In genomic region chr15:77186518-77187095, GRCh38 we compare ENCODE assay signal across 8 cellular contexts.
DNase-seq lines count a peak whose midpoint lies in the region; ATAC-seq and TF ChIP-seq lines count a peak whose summit lies in the region.

No MANE protein-coding gene starts in this region.

- no peaks in the 10 kb centered on the region for H3K27me3 ChIP-seq in H9 (ENCODE audit: insufficient read depth, low read length)

- H3K23me2 ChIP-seq in H9 (ENCODE audit: insufficient read length, low read depth, low read length, poor library complexity, severe bottlenecking) = no peaks in the 10 kb centered on the region

- WGBS in H9 (ENCODE audit: extremely low coverage, insufficient read length, low lambda C conversion rate) = no CpG with 5 or more reads among the region's 4 CpGs

- H3K4me1 ChIP-seq in H9 (ENCODE audit: insufficient read depth, low read length) = no peaks in the 10 kb centered on the region

- H3K9ac ChIP-seq in H9 (ENCODE audit: extremely low read depth, insufficient read length, low read length) = no peak overlapping the region

- no peak overlapping the region for H2BK20ac ChIP-seq in H9 (ENCODE audit: low read depth, low read length, poor library complexity, severe bottlenecking)

- H3K4ac ChIP-seq in H9 (ENCODE audit: low read depth, low read length) = no peak overlapping the region

- no peaks in the 10 kb centered on the region for H4K20me1 ChIP-seq in H9 (ENCODE audit: control insufficient read depth, insufficient read depth, insufficient read length)

- H2AK5ac ChIP-seq in H9 (ENCODE audit: insufficient read length, low read length) = no peak overlapping the region

- H3K4me1 Mint-ChIP-seq in H9 = peaks cover 12% of the 10 kb centered on the region in 2 experiments
- H3K4me1 Mint-ChIP-seq in T-helper 17 cell = peaks cover 20% of the 10 kb centered on the region
- H3K4me1 Mint-ChIP-seq in activated T-helper 2 cell treated with anti-CD3 and anti-CD28 coated beads, Interferon-gamma antibody, Interleukin-2, Interleukin-4, amounts not matched to agents 10 μg/mL and 5 μg/mL and 100 μg/mL, durations not matched to agents 14 hours and 24 hours and 36 hours (ENCODE audit: low read depth) = peaks cover 60% of the 10 kb centered on the region

- no peak overlapping the region for H2AFZ ChIP-seq in H9 (ENCODE audit: low read length)

- H3K4me2 ChIP-seq in H9 (ENCODE audit: insufficient read depth, insufficient read length, low read length) = no peak overlapping the region

- no peaks in the 10 kb centered on the region for H3K79me1 ChIP-seq in H9 (ENCODE audit: insufficient read depth, low read depth, low read length, poor library complexity, severe bottlenecking)

- H3K14ac ChIP-seq in H9 (ENCODE audit: insufficient read depth, low read length) = no peak overlapping the region

- H3K18ac ChIP-seq in H9 (ENCODE audit: insufficient read length, low read depth, low read length) = no peak overlapping the region

- H3K23ac ChIP-seq in H9 (ENCODE audit: insufficient read length, low read depth, low read length) = no peak overlapping the region

- H3K4me3 ChIP-seq in AG10803 (ENCODE audit: low read length) = no peak overlapping the region
- H3K4me3 ChIP-seq in foreskin fibroblast (ENCODE audit: low read depth in 1 of 2, low read length in 2 of 2) = no peak overlapping the region

- H3K79me2 ChIP-seq in H9 (ENCODE audit: insufficient read depth, low read length) = no peaks in the 10 kb centered on the region

- no peak overlapping the region for H4K5ac ChIP-seq in H9 (ENCODE audit: insufficient read length, low read depth, low read length)

- intact Hi-C loops in activated T-helper 2 cell treated with anti-CD3 and anti-CD28 coated beads, Interferon-gamma antibody, Interleukin-2, Interleukin-4, amounts not matched to agents 10 μg/mL and 5 μg/mL and 100 μg/mL, durations not matched to agents 14 hours and 24 hours and 36 hours (cut with micrococcal nuclease) = loop anchor here (1.0 to 10.0 kb wide), 6 partner anchors 72 to 357 kb away; partner anchors contain the start of genes HMG20A and PEAK1

- no peak overlapping the region for H2BK12ac ChIP-seq in H9 (ENCODE audit: insufficient read length, low read depth, low read length)

- ATAC-seq in T-helper 17 cell (no peak), HG02885 (IDR thresholded peaks at IDR 0.05; ENCODE audit: poor library complexity, unreplicated experiment) (no peak)

- H2BK15ac ChIP-seq in H9 (ENCODE audit: low read depth, low read length) = no peak overlapping the region

- no peak overlapping the region for H3T11ph ChIP-seq in H9 (ENCODE audit: low read length)

- H2BK5ac ChIP-seq in H9 (ENCODE audit: insufficient read length, low read length) = no peak overlapping the region

- H3K27ac ChIP-seq in H9 (ENCODE audit: insufficient read length, low read depth, low read length) = no peak overlapping the region

- H3K36me3 Mint-ChIP-seq in H9 (ENCODE audit: insufficient read depth in 1 of 3, low read depth in 3 of 3) (no peaks in the 10 kb centered on the region), T-helper 17 cell (ENCODE audit: low read depth) (peaks cover 4% of the 10 kb centered on the region)
- H3K36me3 Mint-ChIP-seq in activated T-helper 2 cell treated with anti-CD3 and anti-CD28 coated beads, Interferon-gamma antibody, Interleukin-2, Interleukin-4, amounts not matched to agents 10 μg/mL and 5 μg/mL and 100 μg/mL, durations not matched to agents 14 hours and 24 hours and 36 hours (ENCODE audit: low read depth) = no peaks in the 10 kb centered on the region

- TF ChIP-seq CTCF in AG10803 (conservative IDR thresholded peaks at IDR 0.05; ENCODE audit: low read length) (peak; percentile 57), H9 (conservative IDR thresholded peaks at IDR 0.05) (peak; percentile 76), foreskin fibroblast (IDR thresholded peaks at IDR 0.05; ENCODE audit: low read depth, low read length) (peak; percentile 50)

- DNase-seq in AG10803 (ENCODE audit: low read depth) (peak; percentile 35), H9 (no peak), T-helper 17 cell (no peak), foreskin fibroblast (peak; percentile 20 to 70), retina (peak; percentile 44)
- no peak for DNase-seq in stimulated activated CD4-positive, alpha-beta T cell treated with anti-CD3 and anti-CD28 coated beads, Interleukin-1b, Interleukin-23, amount 100 ng/mL, for 48 hours
- DNase-seq in activated T-helper 2 cell treated with anti-CD3 and anti-CD28 coated beads, Interferon-gamma antibody, Interleukin-2, Interleukin-4, amounts not matched to agents 10 μg/mL and 5 μg/mL and 100 μg/mL, durations not matched to agents 14 hours and 24 hours and 36 hours (ENCODE audit: low spot score) = no peak

- no peak overlapping the region for H4K8ac ChIP-seq in H9 (replicated peaks; ENCODE audit: insufficient read length, low read depth, low read length)

- no peak overlapping the region for H3K27ac Mint-ChIP-seq in H9
- peak overlapping the region; percentile 41 for H3K27ac Mint-ChIP-seq in T-helper 17 cell
- no peak overlapping the region for H3K27ac Mint-ChIP-seq in activated T-helper 2 cell treated with anti-CD3 and anti-CD28 coated beads, Interferon-gamma antibody, Interleukin-2, Interleukin-4, amounts not matched to agents 10 μg/mL and 5 μg/mL and 100 μg/mL, durations not matched to agents 14 hours and 24 hours and 36 hours

- H2BK120ac ChIP-seq in H9 (ENCODE audit: low read depth, low read length, poor library complexity, severe bottlenecking) = no peak overlapping the region

- H3K4me3 Mint-ChIP-seq in H9 (no peak overlapping the region), T-helper 17 cell (no peak overlapping the region)
- H3K4me3 Mint-ChIP-seq in activated T-helper 2 cell treated with anti-CD3 and anti-CD28 coated beads, Interferon-gamma antibody, Interleukin-2, Interleukin-4, amounts not matched to agents 10 μg/mL and 5 μg/mL and 100 μg/mL, durations not matched to agents 14 hours and 24 hours and 36 hours (ENCODE audit: low read depth) = no peak overlapping the region

- no peak overlapping the region for H3K56ac ChIP-seq in H9 (ENCODE audit: insufficient read length, low read depth, low read length)

- no peaks in the 10 kb centered on the region for H3K9me3 ChIP-seq in H9 (ENCODE audit: control insufficient read depth, low read depth, low read length)
- no peaks in the 10 kb centered on the region for H3K9me3 ChIP-seq in T-helper 17 cell (ENCODE audit: control insufficient read depth, low read length, poor library complexity, severe bottlenecking)

- H3K27me3 Mint-ChIP-seq in H9 (ENCODE audit: low read depth) (no peaks in the 10 kb centered on the region), T-helper 17 cell (no peaks in the 10 kb centered on the region)
- no peaks in the 10 kb centered on the region for H3K27me3 Mint-ChIP-seq in activated T-helper 2 cell treated with anti-CD3 and anti-CD28 coated beads, Interferon-gamma antibody, Interleukin-2, Interleukin-4, amounts not matched to agents 10 μg/mL and 5 μg/mL and 100 μg/mL, durations not matched to agents 14 hours and 24 hours and 36 hours (ENCODE audit: low read depth)

- no peaks in the 10 kb centered on the region for H3K9me3 Mint-ChIP-seq in H9
- H3K9me3 Mint-ChIP-seq in activated T-helper 2 cell treated with anti-CD3 and anti-CD28 coated beads, Interferon-gamma antibody, Interleukin-2, Interleukin-4, amounts not matched to agents 10 μg/mL and 5 μg/mL and 100 μg/mL, durations not matched to agents 14 hours and 24 hours and 36 hours = no peaks in the 10 kb centered on the region

- no peak overlapping the region for H4K91ac ChIP-seq in H9 (ENCODE audit: insufficient read length, low read depth, low read length)

Comparison
In these comparisons a context has a peak if more than half of its experiments do, and no peak if none do; other contexts are left out.
1. DNase-seq: peak in AG10803 (single experiment), foreskin fibroblast (2 of 2) and retina (single experiment); none in H9 (single experiment), T-helper 17 cell (0 of 3), stimulated activated CD4-positive, alpha-beta T cell treated with anti-CD3 and anti-CD28 coated beads, Interleukin-1b, Interleukin-23, amount 100 ng/mL, for 48 hours (single experiment) and activated T-helper 2 cell treated with anti-CD3 and anti-CD28 coated beads, Interferon-gamma antibody, Interleukin-2, Interleukin-4, amounts not matched to agents 10 μg/mL and 5 μg/mL and 100 μg/mL, durations not matched to agents 14 hours and 24 hours and 36 hours (single experiment).
2. Peak in every context shown above with its lines, with median percentiles within 50 percentile points of each other: CTCF ChIP-seq.